Comparison of ENCODE assay signal across 1 cellular context in genomic region chr14:31300296-31300695, GRCh38.
TF ChIP-seq lines count a peak whose summit lies in the region.

No MANE protein-coding gene starts in this region.

TF ChIP-seq in HepG2, 621 proteins besides CTCF, POLR2A, EP300 and RAD21 (continued from another document):
- TF ChIP-seq, protein P1, sequence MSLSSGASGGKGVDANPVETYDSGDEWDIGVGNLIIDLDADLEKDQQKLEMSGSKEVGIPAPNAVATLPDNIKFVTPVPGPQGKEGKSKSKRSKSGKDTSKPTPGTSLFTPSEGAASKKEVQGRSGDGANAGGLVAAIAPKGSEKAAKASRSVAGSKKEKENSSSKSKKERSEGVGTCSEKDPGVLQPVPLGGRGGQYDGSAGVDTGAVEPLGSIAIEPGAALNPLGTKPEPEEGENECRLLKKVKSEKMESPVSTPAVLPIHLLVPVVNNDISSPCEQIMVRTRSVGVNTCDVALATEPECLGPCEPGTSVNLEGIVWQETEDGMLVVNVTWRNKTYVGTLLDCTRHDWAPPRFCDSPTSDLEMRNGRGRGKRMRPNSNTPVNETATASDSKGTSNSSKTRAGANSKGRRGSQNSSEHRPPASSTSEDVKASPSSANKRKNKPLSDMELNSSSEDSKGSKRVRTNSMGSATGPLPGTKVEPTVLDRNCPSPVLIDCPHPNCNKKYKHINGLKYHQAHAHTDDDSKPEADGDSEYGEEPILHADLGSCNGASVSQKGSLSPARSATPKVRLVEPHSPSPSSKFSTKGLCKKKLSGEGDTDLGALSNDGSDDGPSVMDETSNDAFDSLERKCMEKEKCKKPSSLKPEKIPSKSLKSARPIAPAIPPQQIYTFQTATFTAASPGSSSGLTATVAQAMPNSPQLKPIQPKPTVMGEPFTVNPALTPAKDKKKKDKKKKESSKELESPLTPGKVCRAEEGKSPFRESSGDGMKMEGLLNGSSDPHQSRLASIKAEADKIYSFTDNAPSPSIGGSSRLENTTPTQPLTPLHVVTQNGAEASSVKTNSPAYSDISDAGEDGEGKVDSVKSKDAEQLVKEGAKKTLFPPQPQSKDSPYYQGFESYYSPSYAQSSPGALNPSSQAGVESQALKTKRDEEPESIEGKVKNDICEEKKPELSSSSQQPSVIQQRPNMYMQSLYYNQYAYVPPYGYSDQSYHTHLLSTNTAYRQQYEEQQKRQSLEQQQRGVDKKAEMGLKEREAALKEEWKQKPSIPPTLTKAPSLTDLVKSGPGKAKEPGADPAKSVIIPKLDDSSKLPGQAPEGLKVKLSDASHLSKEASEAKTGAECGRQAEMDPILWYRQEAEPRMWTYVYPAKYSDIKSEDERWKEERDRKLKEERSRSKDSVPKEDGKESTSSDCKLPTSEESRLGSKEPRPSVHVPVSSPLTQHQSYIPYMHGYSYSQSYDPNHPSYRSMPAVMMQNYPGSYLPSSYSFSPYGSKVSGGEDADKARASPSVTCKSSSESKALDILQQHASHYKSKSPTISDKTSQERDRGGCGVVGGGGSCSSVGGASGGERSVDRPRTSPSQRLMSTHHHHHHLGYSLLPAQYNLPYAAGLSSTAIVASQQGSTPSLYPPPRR (CRISPR knock-in tag; IDR thresholded peaks at IDR 0.05; ENCODE audit: borderline replicate concordance), result 0 out of 2 replicates have a peak, but pooled peaks have one; percentile 3
- TF ChIP-seq, protein P2, sequence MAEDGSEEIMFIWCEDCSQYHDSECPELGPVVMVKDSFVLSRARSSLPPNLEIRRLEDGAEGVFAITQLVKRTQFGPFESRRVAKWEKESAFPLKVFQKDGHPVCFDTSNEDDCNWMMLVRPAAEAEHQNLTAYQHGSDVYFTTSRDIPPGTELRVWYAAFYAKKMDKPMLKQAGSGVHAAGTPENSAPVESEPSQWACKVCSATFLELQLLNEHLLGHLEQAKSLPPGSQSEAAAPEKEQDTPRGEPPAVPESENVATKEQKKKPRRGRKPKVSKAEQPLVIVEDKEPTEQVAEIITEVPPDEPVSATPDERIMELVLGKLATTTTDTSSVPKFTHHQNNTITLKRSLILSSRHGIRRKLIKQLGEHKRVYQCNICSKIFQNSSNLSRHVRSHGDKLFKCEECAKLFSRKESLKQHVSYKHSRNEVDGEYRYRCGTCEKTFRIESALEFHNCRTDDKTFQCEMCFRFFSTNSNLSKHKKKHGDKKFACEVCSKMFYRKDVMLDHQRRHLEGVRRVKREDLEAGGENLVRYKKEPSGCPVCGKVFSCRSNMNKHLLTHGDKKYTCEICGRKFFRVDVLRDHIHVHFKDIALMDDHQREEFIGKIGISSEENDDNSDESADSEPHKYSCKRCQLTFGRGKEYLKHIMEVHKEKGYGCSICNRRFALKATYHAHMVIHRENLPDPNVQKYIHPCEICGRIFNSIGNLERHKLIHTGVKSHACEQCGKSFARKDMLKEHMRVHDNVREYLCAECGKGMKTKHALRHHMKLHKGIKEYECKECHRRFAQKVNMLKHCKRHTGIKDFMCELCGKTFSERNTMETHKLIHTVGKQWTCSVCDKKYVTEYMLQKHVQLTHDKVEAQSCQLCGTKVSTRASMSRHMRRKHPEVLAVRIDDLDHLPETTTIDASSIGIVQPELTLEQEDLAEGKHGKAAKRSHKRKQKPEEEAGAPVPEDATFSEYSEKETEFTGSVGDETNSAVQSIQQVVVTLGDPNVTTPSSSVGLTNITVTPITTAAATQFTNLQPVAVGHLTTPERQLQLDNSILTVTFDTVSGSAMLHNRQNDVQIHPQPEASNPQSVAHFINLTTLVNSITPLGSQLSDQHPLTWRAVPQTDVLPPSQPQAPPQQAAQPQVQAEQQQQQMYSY (CRISPR knock-in tag; IDR thresholded peaks at IDR 0.05), result no peak
